8 cellular contexts compared by ENCODE assay signal in the genomic region with DNA sequence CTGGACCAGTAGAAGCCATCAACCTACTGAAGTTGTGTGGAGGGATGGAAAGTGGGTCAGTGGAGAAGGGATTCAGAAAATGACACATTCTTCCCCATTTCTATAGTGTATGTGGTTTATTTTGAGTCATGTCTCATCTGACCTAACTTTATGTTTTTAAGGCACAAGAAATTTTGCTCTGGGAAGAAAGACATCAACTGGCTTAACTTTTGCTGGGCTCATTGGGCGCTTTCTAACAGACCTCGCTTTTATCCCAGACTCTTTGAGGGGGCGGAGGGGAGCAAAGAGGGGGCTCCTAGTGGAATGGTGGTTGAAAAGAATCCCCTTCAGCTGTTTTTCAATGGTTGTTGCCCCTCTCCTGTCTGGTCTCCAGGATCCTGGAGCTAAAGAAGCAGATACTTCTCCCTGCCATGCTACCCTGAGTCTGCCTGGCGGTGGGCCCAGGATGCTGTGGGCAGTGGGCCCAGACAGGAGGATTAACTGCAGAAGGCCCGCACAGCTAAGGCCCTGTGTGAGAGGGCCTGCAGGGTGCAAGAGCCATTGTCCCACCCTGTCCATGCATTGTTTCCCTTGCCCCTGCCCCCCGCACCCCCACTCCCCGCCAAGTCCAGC. TPM values are rescaled to one million over a fixed set of nuclear protein-coding genes. Genes with fewer than 3 reads are reported as not detected.
DNase-seq lines count a peak whose midpoint lies in the region; ATAC-seq lines count a peak whose summit lies in the region.

No MANE protein-coding gene starts in this region.

- H3K36me3 Mint-ChIP-seq in activated CD4-positive, alpha-beta memory T cell treated with anti-CD3 and anti-CD28 coated beads for 36 hours = peaks cover 30% of the 10 kb centered on the region
- H3K36me3 Mint-ChIP-seq in activated CD4-positive, alpha-beta memory T cell treated with anti-CD3 and anti-CD28 coated beads, Interleukin-2, amount 10 ng/mL, durations not matched to agents 7 days and 5 days (ENCODE audit: low read depth) = peaks cover 44% of the 10 kb centered on the region
- peaks cover 70% of the 10 kb centered on the region for H3K36me3 Mint-ChIP-seq in activated T-helper 17 cell treated with anti-CD3 and anti-CD28 coated beads, Interleukin-2, amount 50 U/mL, for 72 hours (ENCODE audit: low read depth)
- H3K36me3 Mint-ChIP-seq in stimulated activated naive CD8-positive, alpha-beta T cell treated with anti-CD3 and anti-CD28 coated beads, Interleukin-15, Interleukin-2, amounts not matched to agents 100 ng/mL and 50 ng/mL, for 24 hours (ENCODE audit: low read depth) = peaks cover 47% of the 10 kb centered on the region

- no peaks in the 10 kb centered on the region for H3K27me3 Mint-ChIP-seq in activated CD4-positive, alpha-beta memory T cell treated with anti-CD3 and anti-CD28 coated beads for 36 hours
- no peaks in the 10 kb centered on the region for H3K27me3 Mint-ChIP-seq in activated CD4-positive, alpha-beta memory T cell treated with anti-CD3 and anti-CD28 coated beads, Interleukin-2, amount 10 ng/mL, durations not matched to agents 7 days and 5 days
- no peaks in the 10 kb centered on the region for H3K27me3 Mint-ChIP-seq in activated T-helper 17 cell treated with anti-CD3 and anti-CD28 coated beads, Interleukin-2, amount 50 U/mL, for 72 hours
- H3K27me3 Mint-ChIP-seq in stimulated activated naive CD8-positive, alpha-beta T cell treated with anti-CD3 and anti-CD28 coated beads, Interleukin-15, Interleukin-2, amounts not matched to agents 100 ng/mL and 50 ng/mL, for 24 hours = no peaks in the 10 kb centered on the region

- H3K4me1 Mint-ChIP-seq in activated CD4-positive, alpha-beta memory T cell treated with anti-CD3 and anti-CD28 coated beads for 36 hours (ENCODE audit: low read depth) = peaks cover 47% of the 10 kb centered on the region
- peaks cover 23% of the 10 kb centered on the region for H3K4me1 Mint-ChIP-seq in activated CD4-positive, alpha-beta memory T cell treated with anti-CD3 and anti-CD28 coated beads, Interleukin-2, amount 10 ng/mL, durations not matched to agents 7 days and 5 days
- peaks cover 41% of the 10 kb centered on the region for H3K4me1 Mint-ChIP-seq in activated T-helper 17 cell treated with anti-CD3 and anti-CD28 coated beads, Interleukin-2, amount 50 U/mL, for 72 hours
- peaks cover 57% of the 10 kb centered on the region for H3K4me1 Mint-ChIP-seq in stimulated activated naive CD8-positive, alpha-beta T cell treated with anti-CD3 and anti-CD28 coated beads, Interleukin-15, Interleukin-2, amounts not matched to agents 100 ng/mL and 50 ng/mL, for 24 hours (ENCODE audit: low read depth)

- no peak overlapping the region for H3K4me3 Mint-ChIP-seq in activated CD4-positive, alpha-beta memory T cell treated with anti-CD3 and anti-CD28 coated beads for 36 hours
- no peak overlapping the region for H3K4me3 Mint-ChIP-seq in activated CD4-positive, alpha-beta memory T cell treated with anti-CD3 and anti-CD28 coated beads, Interleukin-2, amount 10 ng/mL, durations not matched to agents 7 days and 5 days
- peak overlapping the region; percentile 59 for H3K4me3 Mint-ChIP-seq in activated T-helper 17 cell treated with anti-CD3 and anti-CD28 coated beads, Interleukin-2, amount 50 U/mL, for 72 hours
- H3K4me3 Mint-ChIP-seq in stimulated activated naive CD8-positive, alpha-beta T cell treated with anti-CD3 and anti-CD28 coated beads, Interleukin-15, Interleukin-2, amounts not matched to agents 100 ng/mL and 50 ng/mL, for 24 hours = no peak overlapping the region

- CTCF ChIA-PET in activated CD4-positive, alpha-beta memory T cell treated with anti-CD3 and anti-CD28 coated beads for 36 hours (lab: Charles Lee) = interaction anchor here (1.4 kb wide), 1 partner anchor 153 kb away, joined by 3 read pairs; no protein-coding TSS in a partner anchor
- CTCF ChIA-PET in activated CD4-positive, alpha-beta memory T cell treated with anti-CD3 and anti-CD28 coated beads, Interleukin-2, amount 10 ng/mL, durations not matched to agents 7 days and 5 days (lab: Charles Lee) = no interaction called here

- peak; percentile 78 for ATAC-seq in activated T-helper 17 cell treated with anti-CD3 and anti-CD28 coated beads, Interleukin-2, amount 50 U/mL, for 72 hours (replicated peaks)
- ATAC-seq in left cardiac atrium = peak; percentile 25 to 56
- no peak for ATAC-seq in HG03354 (IDR thresholded peaks at IDR 0.05; ENCODE audit: poor library complexity, severe bottlenecking, unreplicated experiment)
- no peak for ATAC-seq in HG02852 (IDR thresholded peaks at IDR 0.05; ENCODE audit: unreplicated experiment)

- no peak for DNase-seq in activated CD4-positive, alpha-beta memory T cell treated with anti-CD3 and anti-CD28 coated beads for 36 hours
- no peak for DNase-seq in activated CD4-positive, alpha-beta memory T cell treated with anti-CD3 and anti-CD28 coated beads, Interleukin-2, amount 10 ng/mL, durations not matched to agents 7 days and 5 days
- peak; percentile 64 for DNase-seq in left cardiac atrium
- DNase-seq in NK-92 (lab: John Stamatoyannopoulos, UW; ENCODE audit: unreplicated experiment) = no peak

- H3K9me3 Mint-ChIP-seq in activated CD4-positive, alpha-beta memory T cell treated with anti-CD3 and anti-CD28 coated beads for 36 hours = no peaks in the 10 kb centered on the region
- no peaks in the 10 kb centered on the region for H3K9me3 Mint-ChIP-seq in activated CD4-positive, alpha-beta memory T cell treated with anti-CD3 and anti-CD28 coated beads, Interleukin-2, amount 10 ng/mL, durations not matched to agents 7 days and 5 days
- H3K9me3 Mint-ChIP-seq in activated T-helper 17 cell treated with anti-CD3 and anti-CD28 coated beads, Interleukin-2, amount 50 U/mL, for 72 hours = no peaks in the 10 kb centered on the region
- H3K9me3 Mint-ChIP-seq in stimulated activated naive CD8-positive, alpha-beta T cell treated with anti-CD3 and anti-CD28 coated beads, Interleukin-15, Interleukin-2, amounts not matched to agents 100 ng/mL and 50 ng/mL, for 24 hours = no peaks in the 10 kb centered on the region

- H3K27ac Mint-ChIP-seq in activated CD4-positive, alpha-beta memory T cell treated with anti-CD3 and anti-CD28 coated beads for 36 hours = peak overlapping the region; percentile 52
- no peak overlapping the region for H3K27ac Mint-ChIP-seq in activated CD4-positive, alpha-beta memory T cell treated with anti-CD3 and anti-CD28 coated beads, Interleukin-2, amount 10 ng/mL, durations not matched to agents 7 days and 5 days
- peak overlapping the region; percentile 81 for H3K27ac Mint-ChIP-seq in activated T-helper 17 cell treated with anti-CD3 and anti-CD28 coated beads, Interleukin-2, amount 50 U/mL, for 72 hours
- peak overlapping the region; percentile 66 for H3K27ac Mint-ChIP-seq in stimulated activated naive CD8-positive, alpha-beta T cell treated with anti-CD3 and anti-CD28 coated beads, Interleukin-15, Interleukin-2, amounts not matched to agents 100 ng/mL and 50 ng/mL, for 24 hours

- intact Hi-C loops in activated CD4-positive, alpha-beta memory T cell treated with anti-CD3 and anti-CD28 coated beads for 36 hours (cut with micrococcal nuclease) = no loop called here
- intact Hi-C loops in left cardiac atrium (cut with DNase I) = no loop called here

- POLR2A ChIA-PET in activated CD4-positive, alpha-beta memory T cell treated with anti-CD3 and anti-CD28 coated beads for 36 hours (lab: Charles Lee) = interaction anchor here (0.9 to 1.5 kb wide), 2 partner anchors 9 to 22 kb away, joined by 3 read pairs; no protein-coding TSS in a partner anchor
- POLR2A ChIA-PET in activated CD4-positive, alpha-beta memory T cell treated with anti-CD3 and anti-CD28 coated beads, Interleukin-2, amount 10 ng/mL, durations not matched to agents 7 days and 5 days (lab: Charles Lee) = no interaction called here

RNA-seq across cellular contexts. Expression of a gene that starts 14.5 kb away (rescaled TPM):
- 10 to 100 TPM; 63.0 to 66.2 TPM for total RNA-seq in activated CD4-positive, alpha-beta memory T cell treated with anti-CD3 and anti-CD28 coated beads for 36 hours
- 10 to 100 TPM; 32.5 to 33.2 TPM for total RNA-seq in activated CD4-positive, alpha-beta memory T cell treated with anti-CD3 and anti-CD28 coated beads, Interleukin-2, amount 10 ng/mL, durations not matched to agents 7 days and 5 days
- total RNA-seq in activated T-helper 17 cell treated with anti-CD3 and anti-CD28 coated beads, Interleukin-2, amount 50 U/mL, for 72 hours = 100 to 1,000 TPM in 1 of 2 donors, 10 to 100 TPM in 1; 42.9 to 145 TPM
- total RNA-seq in left cardiac atrium = 10 to 100 TPM; 20.5 to 41.6 TPM

RNA-seq across cellular contexts. Expression of a gene that starts 31.4 kb away (rescaled TPM):
- total RNA-seq in activated CD4-positive, alpha-beta memory T cell treated with anti-CD3 and anti-CD28 coated beads for 36 hours = 1 to 10 TPM; 1.7 to 1.8 TPM
- 10 to 100 TPM; 11.2 to 12.1 TPM for total RNA-seq in activated CD4-positive, alpha-beta memory T cell treated with anti-CD3 and anti-CD28 coated beads, Interleukin-2, amount 10 ng/mL, durations not matched to agents 7 days and 5 days
- total RNA-seq in activated T-helper 17 cell treated with anti-CD3 and anti-CD28 coated beads, Interleukin-2, amount 50 U/mL, for 72 hours = 1 to 10 TPM; 2.7 to 4.7 TPM
- 1 to 10 TPM; 1.8 to 2.5 TPM for total RNA-seq in left cardiac atrium

RNA-seq across cellular contexts. Expression of a gene that starts 31.5 kb away (rescaled TPM):
- total RNA-seq in activated CD4-positive, alpha-beta memory T cell treated with anti-CD3 and anti-CD28 coated beads for 36 hours = 10 to 100 TPM; 32.7 to 34.1 TPM
- 10 to 100 TPM; 52.0 to 53.1 TPM for total RNA-seq in activated CD4-positive, alpha-beta memory T cell treated with anti-CD3 and anti-CD28 coated beads, Interleukin-2, amount 10 ng/mL, durations not matched to agents 7 days and 5 days
- total RNA-seq in activated T-helper 17 cell treated with anti-CD3 and anti-CD28 coated beads, Interleukin-2, amount 50 U/mL, for 72 hours = 10 to 100 TPM; 21.2 to 24.2 TPM
- total RNA-seq in left cardiac atrium = 10 to 100 TPM; 39.0 to 49.1 TPM

RNA-seq across cellular contexts. Expression of a gene that starts 53.5 kb away (rescaled TPM):
- 1 to 10 TPM; 1.3 to 1.6 TPM for total RNA-seq in activated CD4-positive, alpha-beta memory T cell treated with anti-CD3 and anti-CD28 coated beads for 36 hours
- total RNA-seq in activated CD4-positive, alpha-beta memory T cell treated with anti-CD3 and anti-CD28 coated beads, Interleukin-2, amount 10 ng/mL, durations not matched to agents 7 days and 5 days = under 1 TPM; 0.03 to 0.05 TPM
- 10 to 100 TPM in 1 of 2 donors, under 1 TPM in 1; 0.99 to 17.2 TPM for total RNA-seq in activated T-helper 17 cell treated with anti-CD3 and anti-CD28 coated beads, Interleukin-2, amount 50 U/mL, for 72 hours
- 100 to 1,000 TPM; 160 to 242 TPM for total RNA-seq in left cardiac atrium

Comparison
In these comparisons a context has a peak if more than half of its experiments do, and no peak if none do; other contexts are left out.
1. ATAC-seq: peak in activated T-helper 17 cell treated with anti-CD3 and anti-CD28 coated beads, Interleukin-2, amount 50 U/mL, for 72 hours (single experiment) and left cardiac atrium (2 of 2); none in HG03354 (single experiment) and HG02852 (single experiment).